Comparison of ENCODE assay signal across 9 cellular contexts in genomic region chr5:139137703-139138102, GRCh38.
DNase-seq lines count a peak whose midpoint lies in the region; ATAC-seq and TF ChIP-seq lines count a peak whose summit lies in the region.
"Had no signal": no experiment of that assay in that cellular context is flagged by ENCODE, and none has a peak within 500 bp of the region (broad histone marks: within the 10 kb centered on the region; RNA-seq: fewer than 3 reads in every experiment).

No MANE protein-coding gene starts in this region.

- 54 to 85% (median 81%) methylated on average over 3 to 4 of the region's 4 CpGs for WGBS in adrenal gland, 4 donors

- H2AFZ ChIP-seq in Karpas-422 (ENCODE audit: low read length) = no peak overlapping the region

- POLR2A ChIA-PET in CD4-positive, alpha-beta T cell (lab: Charles Lee) = no interaction called here

- H3K36me3 Mint-ChIP-seq in CD4-positive, alpha-beta T cell (ENCODE audit: low read depth) = no peaks in the 10 kb centered on the region

- ATAC-seq in HG02610 (IDR thresholded peaks at IDR 0.05; ENCODE audit: unreplicated experiment) (no peak), HG03175 (IDR thresholded peaks at IDR 0.05; ENCODE audit: unreplicated experiment) (no peak), GM21528 (IDR thresholded peaks at IDR 0.05; ENCODE audit: low FRiP score, unreplicated experiment) (no peak)
- no peak for ATAC-seq in CD4-positive, alpha-beta T cell (ENCODE audit: poor library complexity)

- no peaks in the 10 kb centered on the region for H3K9me2 ChIP-seq in Karpas-422 (replicated peaks; ENCODE audit: insufficient read depth, low read length)

- no peaks in the 10 kb centered on the region for H3K27me3 ChIP-seq in Karpas-422 (ENCODE audit: low read length)
- no peaks in the 10 kb centered on the region for H3K27me3 ChIP-seq in adrenal gland
- H3K27me3 ChIP-seq in CD4-positive, alpha-beta T cell (ENCODE audit: control insufficient read depth, insufficient read depth, low read length) = no peaks in the 10 kb centered on the region

- no peak overlapping the region for H3K4me2 ChIP-seq in Karpas-422 (ENCODE audit: low read depth, low read length, poor library complexity, severe bottlenecking)

- no peak overlapping the region for H3K27ac ChIP-seq in Karpas-422 (ENCODE audit: low read length)
- peak overlapping the region in 3 of 5 donors; percentile 24 to 63 (median 62) for H3K27ac ChIP-seq in adrenal gland
- no peak overlapping the region for H3K27ac ChIP-seq in CD4-positive, alpha-beta T cell (ENCODE audit: low read depth, low read length)

- no peaks in the 10 kb centered on the region for H3K79me2 ChIP-seq in Karpas-422 (ENCODE audit: low read length)

- H3K27ac Mint-ChIP-seq in CD4-positive, alpha-beta T cell = no peak overlapping the region
- H3K27ac Mint-ChIP-seq: activated T-helper 1 cell treated with anti-CD3 and anti-CD28 coated beads, Interleukin-12 subunit alpha, Interleukin-12 subunit beta, Interleukin-2, Interleukin-4 antibody, amounts not matched to agents 30 ng/mL and 10 ng/mL and 1 ng/mL, durations not matched to agents 14 hours and 24 hours and 36 hours had no signal

- H3K4me3 ChIP-seq in Karpas-422 (ENCODE audit: low read length) (no peak overlapping the region), adrenal gland (no peak overlapping the region)

- no peak for TF ChIP-seq POLR2A in adrenal gland (IDR thresholded peaks at IDR 0.05)

- peaks cover 22% of the 10 kb centered on the region; the same call in 1 of the 2 replicates for H4K20me1 ChIP-seq in Karpas-422 (ENCODE audit: insufficient read depth, low read depth, low read length)

- H3K4me1 ChIP-seq in Karpas-422 (ENCODE audit: low read length) (peaks cover 7% of the 10 kb centered on the region), adrenal gland (replicated peaks in 1 of 2) (peaks cover 29 to 45% of the 10 kb centered on the region in 2 donors)

- DNase-seq in D341Med (ENCODE audit: low spot score) (peak; percentile 53), Karpas-422 (peak; percentile 62), adrenal gland (peak in 4 of 7 donors; percentile 26 to 45 (median 39)), kidney tubule cell (ENCODE audit: low spot score) (peak; percentile 76)
- DNase-seq in CD4-positive, alpha-beta T cell = no peak

- TF ChIP-seq CTCF in adrenal gland (IDR thresholded peaks at IDR 0.05) = peak in 3 of 6 experiments; percentile 36 to 49 (median 38)
- TF ChIP-seq CTCF in CD4-positive, alpha-beta T cell (IDR thresholded peaks at IDR 0.05) = no peak

- CTCF ChIA-PET in CD4-positive, alpha-beta T cell (lab: Charles Lee) = no interaction called here

- no peaks in the 10 kb centered on the region for H3K9me3 ChIP-seq in Karpas-422 (ENCODE audit: low read length)
- H3K9me3 ChIP-seq in adrenal gland (replicated peaks in 1 of 3) = no peaks in the 10 kb centered on the region
- no peaks in the 10 kb centered on the region for H3K9me3 ChIP-seq in CD4-positive, alpha-beta T cell (ENCODE audit: control insufficient read depth, low read length)

- H3K27me3 Mint-ChIP-seq in CD4-positive, alpha-beta T cell = no peaks in the 10 kb centered on the region

- H3K4me3 Mint-ChIP-seq in CD4-positive, alpha-beta T cell = no peak overlapping the region
- H3K4me3 Mint-ChIP-seq: activated T-helper 1 cell treated with anti-CD3 and anti-CD28 coated beads, Interleukin-12 subunit alpha, Interleukin-12 subunit beta, Interleukin-2, Interleukin-4 antibody, amounts not matched to agents 30 ng/mL and 10 ng/mL and 1 ng/mL, durations not matched to agents 14 hours and 24 hours and 36 hours had no signal

- H3K9me3 Mint-ChIP-seq in CD4-positive, alpha-beta T cell = no peaks in the 10 kb centered on the region
- H3K9me3 Mint-ChIP-seq: activated T-helper 1 cell treated with anti-CD3 and anti-CD28 coated beads, Interleukin-12 subunit alpha, Interleukin-12 subunit beta, Interleukin-2, Interleukin-4 antibody, amounts not matched to agents 30 ng/mL and 10 ng/mL and 1 ng/mL, durations not matched to agents 14 hours and 24 hours and 36 hours had no signal

- H3K9ac ChIP-seq in Karpas-422 (ENCODE audit: low read length) = no peak overlapping the region

- H3K36me3 ChIP-seq in Karpas-422 (ENCODE audit: insufficient read depth, low read length) (no peaks in the 10 kb centered on the region), adrenal gland (replicated peaks in 1 of 2) (no peaks in the 10 kb centered on the region)

- intact Hi-C loops in adrenal gland (cut with DNase I) = no loop called here
- intact Hi-C loops in CD4-positive, alpha-beta T cell (cut with DNase I, micrococcal nuclease) = no loop called here

- no peaks in the 10 kb centered on the region for H3K4me1 Mint-ChIP-seq in CD4-positive, alpha-beta T cell (ENCODE audit: low read depth)

Comparison
In these comparisons a context has a peak if more than half of its experiments do, and no peak if none do; other contexts are left out.
1. DNase-seq: peak in D341Med (single experiment), Karpas-422 (single experiment), adrenal gland (4 of 7) and kidney tubule cell (single experiment); none in CD4-positive, alpha-beta T cell (0 of 10).
2. H3K27ac ChIP-seq: peak in adrenal gland (3 of 5); none in Karpas-422 (single experiment) and CD4-positive, alpha-beta T cell (single experiment).